Comparison of ENCODE assay signal across 20 cellular contexts in genomic region chrX:132718411-132718810, GRCh38.
"Had no signal": no experiment of that assay in that cellular context is flagged by ENCODE, and none has a peak within 500 bp of the region (broad histone marks: within the 10 kb centered on the region; RNA-seq: fewer than 3 reads in every experiment).

No MANE protein-coding gene starts in this region.

- H3K27me3 ChIP-seq: neural progenitor cell, ovary, right atrium auricular region, sigmoid colon had no signal

- H3K27ac ChIP-seq: dorsolateral prefrontal cortex, heart left ventricle, neural progenitor cell, ovary, right atrium auricular region, sigmoid colon, skin epidermis, stomach, thoracic aorta had no signal

- H3K9me3 ChIP-seq: ovary, sigmoid colon, thoracic aorta had no signal

- H3K36me3 ChIP-seq: heart left ventricle, neural progenitor cell, ovary, right atrium auricular region, sigmoid colon, stomach, thoracic aorta had no signal

- ATAC-seq: heart left ventricle; natural killer cell; stimulated activated naive B cell treated with anti-CD40 and anti-IgM and Interleukin-4, amounts not matched to agents 10 μg/mL and 1 μg/mL and 100 μg/mL, for 72 hours had no signal

- H3K4me1 ChIP-seq: heart left ventricle, neural progenitor cell, right atrium auricular region, sigmoid colon, stomach had no signal

- H3K4me3 ChIP-seq: dorsolateral prefrontal cortex, heart left ventricle, neural progenitor cell, ovary, right atrium auricular region, sigmoid colon, skin epidermis, stomach, thoracic aorta had no signal

- DNase-seq: cortex of kidney; dorsolateral prefrontal cortex; effector CD8-positive, alpha-beta T cell; heart left ventricle; hippocampal formation; kidney glomerular epithelial cell; natural killer cell; nucleus accumbens; ovary; sigmoid colon; stimulated activated CD4-positive, alpha-beta T cell treated with anti-CD3 and anti-CD28 coated beads, Interleukin-2, amount 100 ng/mL, for 24 hours; stimulated activated CD4-positive, alpha-beta T cell treated with anti-CD3 and anti-CD28 coated beads, Interleukin-4, amount 100 ng/mL, for 4 hours; stimulated activated naive B cell treated with anti-CD40 and anti-IgM and Interleukin-4, amounts not matched to agents 10 μg/mL and 1 μg/mL and 100 μg/mL, for 72 hours; stomach; substantia nigra; trophoblast cell had no signal
